In genomic region chr5:79020861-79021561, GRCh38 we compare ENCODE assay signal across 1 cellular context.
A peak's percentile ranks its signal among the peaks of the same experiment; 100 is the strongest.
TF ChIP-seq lines count a peak whose summit lies in the region.

No MANE protein-coding gene starts in this region.

TF ChIP-seq in GM12878, 131 proteins besides CTCF, POLR2A, EP300 and RAD21 (continued from another document):
- TF ChIP-seq SREBF1 (IDR thresholded peaks at IDR 0.05; ENCODE audit: low read length) (no peak), EGR1 (IDR thresholded peaks at IDR 0.05; ENCODE audit: borderline replicate concordance in 1 of 2, low read depth in 2 of 2, low read length in 2 of 2) (no peak), YY1 (IDR thresholded peaks at IDR 0.05; ENCODE audit: low read depth, low read length) (0 out of 2 replicates have a peak, but pooled peaks have one; percentile 27), ZNF24 (IDR thresholded peaks at IDR 0.05) (peak; percentile 65; the same call in 1 of the 2 replicates), SMC3 (IDR thresholded peaks at IDR 0.05; ENCODE audit: borderline replicate concordance, low read length) (peak; percentile 71; the same call in 1 of the 2 replicates), SKIL (IDR thresholded peaks at IDR 0.05; ENCODE audit: low read depth, poor library complexity, severe bottlenecking) (no peak)
